1 cellular context compared by ENCODE assay signal in genomic region chr6:129750390-129750789, GRCh38.
TF ChIP-seq lines count a peak whose summit lies in the region.

No MANE protein-coding gene starts in this region.

TF ChIP-seq in IMR-90, 13 proteins besides CTCF, POLR2A, EP300 and RAD21 (continued from another document):
- no peak for TF ChIP-seq USF2 (IDR thresholded peaks at IDR 0.05; ENCODE audit: low read depth, low read length)
- no peak for TF ChIP-seq RCOR1 (IDR thresholded peaks at IDR 0.05; ENCODE audit: insufficient replicate concordance, low read length)
